ENCODE assay signal across 9 cellular contexts in the genomic region with DNA sequence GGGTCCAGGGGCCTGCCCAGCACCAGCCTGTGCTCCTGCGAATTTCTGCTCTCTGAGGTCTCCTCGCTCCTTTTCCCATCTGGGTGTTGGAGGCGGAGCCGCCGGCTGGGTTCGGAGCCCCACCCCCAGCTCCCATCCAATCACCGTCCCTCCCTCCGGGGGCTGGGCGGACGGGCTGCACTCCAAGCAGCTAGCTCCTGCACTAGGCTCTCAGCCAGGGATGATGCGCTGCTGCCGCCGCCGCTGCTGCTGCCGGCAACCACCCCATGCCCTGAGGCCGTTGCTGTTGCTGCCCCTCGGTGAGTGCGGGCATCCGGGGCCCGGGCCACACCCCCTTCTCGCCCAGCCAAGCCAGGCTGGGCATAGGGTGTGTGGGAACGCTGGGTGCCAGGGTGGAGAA. TPM values are rescaled to one million over a fixed set of nuclear protein-coding genes. Genes with fewer than 3 reads are reported as not detected.
A peak's percentile ranks its signal among the peaks of the same experiment; 100 is the strongest.
DNase-seq lines count a peak whose midpoint lies in the region; ATAC-seq lines count a peak whose summit lies in the region.
"Had no signal": no experiment of that assay in that cellular context is flagged by ENCODE, and none has a peak within 500 bp of the region (broad histone marks: within the 10 kb centered on the region; RNA-seq: fewer than 3 reads in every experiment).

A gene (plus strand): TSS at position 202 of the 400 bp plus-strand sequence. CDS start 19 bp downstream, at position 221.

- peaks cover 44% of the 10 kb centered on the region for H3K36me3 ChIP-seq in rectal smooth muscle tissue (ENCODE audit: control insufficient read depth, insufficient read depth, low read length)

- CTCF ChIA-PET in activated CD4-positive, alpha-beta memory T cell treated with anti-CD3 and anti-CD28 coated beads, Interleukin-2, amount 10 ng/mL, durations not matched to agents 7 days and 5 days (lab: Charles Lee), result interaction anchor here (0.7 to 3.8 kb wide), 13 partner anchors 8 to 364 kb away, joined by 3 to 22 read pairs (median 8); a partner anchor contains a TSS

- H3K4me1 ChIP-seq in right cardiac atrium (ENCODE audit: control insufficient read depth, insufficient read depth, low read length) (peaks cover 3% of the 10 kb centered on the region), rectal smooth muscle tissue (ENCODE audit: control insufficient read depth, insufficient read depth, low read length) (peaks cover 3% of the 10 kb centered on the region)
- H3K4me1 ChIP-seq: SJSA1 had no signal

- no peak within 1 kb of the TSS for H3K9ac ChIP-seq in rectal smooth muscle tissue (ENCODE audit: low read length)

- H3K27ac ChIP-seq in right cardiac atrium (ENCODE audit: low read length) (peak within 1 kb of the TSS; percentile 65), rectal smooth muscle tissue (ENCODE audit: low read depth, low read length) (peak within 1 kb of the TSS; percentile 34)
- H3K27ac ChIP-seq: SJSA1 had no signal

- H3K27me3 Mint-ChIP-seq in activated CD4-positive, alpha-beta memory T cell treated with anti-CD3 and anti-CD28 coated beads, Interleukin-2, amount 10 ng/mL, durations not matched to agents 7 days and 5 days, result no peaks in the 10 kb centered on the region

- H3K9me3 Mint-ChIP-seq in activated CD4-positive, alpha-beta memory T cell treated with anti-CD3 and anti-CD28 coated beads, Interleukin-2, amount 10 ng/mL, durations not matched to agents 7 days and 5 days, result no peaks in the 10 kb centered on the region

- 27% methylated on average over 22 of the region's 22 CpGs for WGBS in right cardiac atrium

- intact Hi-C loops in right cardiac atrium (cut with DNase I), result loop anchor here in 3 of 4 donors (5.0 to 10.0 kb wide), 2 partner anchors 43 to 150 kb away; no protein-coding TSS in a partner anchor

- H3K27me3 ChIP-seq in right cardiac atrium (ENCODE audit: control insufficient read depth, insufficient read depth) (no peaks in the 10 kb centered on the region), rectal smooth muscle tissue (ENCODE audit: control insufficient read depth, insufficient read depth, low read length) (no peaks in the 10 kb centered on the region)
- H3K27me3 ChIP-seq: SJSA1 had no signal

- ATAC-seq in right cardiac atrium, result peak; percentile 87 to 92

- H3K36me3 Mint-ChIP-seq in activated CD4-positive, alpha-beta memory T cell treated with anti-CD3 and anti-CD28 coated beads, Interleukin-2, amount 10 ng/mL, durations not matched to agents 7 days and 5 days (ENCODE audit: low read depth), result peaks cover 40% of the 10 kb centered on the region

- POLR2A ChIA-PET in activated CD4-positive, alpha-beta memory T cell treated with anti-CD3 and anti-CD28 coated beads, Interleukin-2, amount 10 ng/mL, durations not matched to agents 7 days and 5 days (lab: Charles Lee), result interaction anchor here (3.6 kb wide), 1 partner anchor 8 kb away, joined by 19 read pairs; a partner anchor contains a TSS

- H3K27ac Mint-ChIP-seq in activated CD4-positive, alpha-beta memory T cell treated with anti-CD3 and anti-CD28 coated beads, Interleukin-2, amount 10 ng/mL, durations not matched to agents 7 days and 5 days, result no peak within 1 kb of the TSS

- no peaks in the 10 kb centered on the region for H3K9me3 ChIP-seq in right cardiac atrium (ENCODE audit: control insufficient read depth, low read length)
- H3K9me3 ChIP-seq: SJSA1 had no signal

- no peak within 1 kb of the TSS for H3K4me3 Mint-ChIP-seq in activated CD4-positive, alpha-beta memory T cell treated with anti-CD3 and anti-CD28 coated beads, Interleukin-2, amount 10 ng/mL, durations not matched to agents 7 days and 5 days

- DNase-seq in NCI-H1417 (lab: John Stamatoyannopoulos, UW) (peak; percentile 8 to 68 (median 34)), NCI-H1417 treated with DMSO at 0.1 percent for 48 hours (lab: John Stamatoyannopoulos, UW) (no peak), anterior cingulate cortex (lab: John Stamatoyannopoulos, UW) (peak; percentile 39 to 95 (median 87)), right cardiac atrium (peak; percentile 92 to 96 (median 96))
- no peak for DNase-seq in activated CD4-positive, alpha-beta memory T cell treated with anti-CD3 and anti-CD28 coated beads, Interleukin-2, amount 10 ng/mL, durations not matched to agents 7 days and 5 days
- DNase-seq in activated CD4-positive, alpha-beta T cell treated with anti-CD3 and anti-CD28 coated beads, Interleukin-2, amount 50 U/mL, for 4 hours, result no peak
- no peak for DNase-seq in stimulated activated CD4-positive, alpha-beta T cell treated with anti-CD3 and anti-CD28 coated beads, Interleukin-4, amount 100 ng/mL, for 4 hours

- H3K4me1 Mint-ChIP-seq in activated CD4-positive, alpha-beta memory T cell treated with anti-CD3 and anti-CD28 coated beads, Interleukin-2, amount 10 ng/mL, durations not matched to agents 7 days and 5 days, result no peaks in the 10 kb centered on the region

- no peak within 1 kb of the TSS for H3K4me3 ChIP-seq in right cardiac atrium (ENCODE audit: low read length)
- no peak within 1 kb of the TSS for H3K4me3 ChIP-seq in rectal smooth muscle tissue (ENCODE audit: low read length)
- H3K4me3 ChIP-seq: SJSA1 had no signal

RNA-seq across cellular contexts. Expression of the gene that starts here (rescaled TPM):
- total RNA-seq in right cardiac atrium, result under 1 TPM in 1 of 4 donors, not detected in 3; 0.53 TPM
- polyA plus RNA-seq in right cardiac atrium, result 0.41 TPM
- 1 to 10 TPM in 1 of 2 experiments, under 1 TPM in 1; 0.76 to 1.3 TPM for total RNA-seq in activated CD4-positive, alpha-beta memory T cell treated with anti-CD3 and anti-CD28 coated beads, Interleukin-2, amount 10 ng/mL, durations not matched to agents 7 days and 5 days
- total RNA-seq: SJSA1 had no signal

Comparison
In these comparisons a context has a peak if more than half of its experiments do, and no peak if none do; other contexts are left out.
1. DNase-seq: peak in NCI-H1417 (3 of 3) and anterior cingulate cortex (58 of 58); none in NCI-H1417 treated with DMSO at 0.1 percent for 48 hours (single experiment), activated CD4-positive, alpha-beta memory T cell treated with anti-CD3 and anti-CD28 coated beads, Interleukin-2, amount 10 ng/mL, durations not matched to agents 7 days and 5 days (single experiment), activated CD4-positive, alpha-beta T cell treated with anti-CD3 and anti-CD28 coated beads, Interleukin-2, amount 50 U/mL, for 4 hours (0 of 2) and stimulated activated CD4-positive, alpha-beta T cell treated with anti-CD3 and anti-CD28 coated beads, Interleukin-4, amount 100 ng/mL, for 4 hours (0 of 2).
2. Peak in DNase-seq, ATAC-seq and H3K27ac ChIP-seq in right cardiac atrium; RNA of the gene not detected or under 1 TPM.